Comparison of ENCODE assay signal across 12 cellular contexts in genomic region chr11:12177739-12178338, GRCh38.
A peak's percentile ranks its signal among the peaks of the same experiment; 100 is the strongest.
DNase-seq lines count a peak whose midpoint lies in the region; TF ChIP-seq lines count a peak whose summit lies in the region.
"Had no signal": no experiment of that assay in that cellular context is flagged by ENCODE, and none has a peak within 500 bp of the region (broad histone marks: within the 10 kb centered on the region; RNA-seq: fewer than 3 reads in every experiment).

No MANE protein-coding gene starts in this region.

- peaks cover 16 to 70% of the 10 kb centered on the region in 2 donors for H3K4me1 ChIP-seq in ascending aorta
- H3K4me1 ChIP-seq in vagina, result peaks cover 7% of the 10 kb centered on the region

- H3K9me3 Mint-ChIP-seq in HFFc6, result no peaks in the 10 kb centered on the region
- H3K9me3 Mint-ChIP-seq: CD4-positive, alpha-beta T cell had no signal

- H3K27me3 Mint-ChIP-seq in HFFc6 (ENCODE audit: insufficient read depth), result peaks cover 3% of the 10 kb centered on the region
- H3K27me3 Mint-ChIP-seq: CD4-positive, alpha-beta T cell had no signal

- peaks cover 3 to 11% of the 10 kb centered on the region in 2 donors for H3K36me3 ChIP-seq in ascending aorta
- H3K36me3 ChIP-seq in vagina, result no peaks in the 10 kb centered on the region

- no peaks in the 10 kb centered on the region for H3K9me3 ChIP-seq in AG04450 (ENCODE audit: control insufficient read depth, insufficient read depth, low read length)
- no peaks in the 10 kb centered on the region for H3K9me3 ChIP-seq in ascending aorta
- no peaks in the 10 kb centered on the region for H3K9me3 ChIP-seq in vagina

- H3K27ac ChIP-seq in AG04450 (ENCODE audit: low read depth, low read length) (peak overlapping the region; percentile 49), ascending aorta (peak overlapping the region; percentile 85 to 98), vagina (no peak overlapping the region)

- intact Hi-C loops in ascending aorta (cut with DNase I), result no loop called here
- intact Hi-C loops in vagina (cut with DNase I), result no loop called here

- POLR2A ChIA-PET in AG04450 (lab: Yijun Ruan, JAX), result no interaction called here

- H3K4me3 ChIP-seq in AG04450 (ENCODE audit: low read depth, low read length) (no peak overlapping the region), ascending aorta (no peak overlapping the region), vagina (no peak overlapping the region)

- peak overlapping the region; percentile 34 for H3K4me3 Mint-ChIP-seq in HFFc6
- H3K4me3 Mint-ChIP-seq: CD4-positive, alpha-beta T cell had no signal

- TF ChIP-seq POLR2A in vagina (IDR thresholded peaks at IDR 0.05), result no peak

- no peak for TF ChIP-seq CTCF in AG04450 (IDR thresholded peaks at IDR 0.05; ENCODE audit: low read depth, low read length)
- no peak for TF ChIP-seq CTCF in HFFc6 (IDR thresholded peaks at IDR 0.05)
- TF ChIP-seq CTCF in ascending aorta (IDR thresholded peaks at IDR 0.05), result no peak
- no peak for TF ChIP-seq CTCF in vagina (IDR thresholded peaks at IDR 0.05)

- peaks cover 49% of the 10 kb centered on the region for H3K36me3 Mint-ChIP-seq in HFFc6 (ENCODE audit: low read depth)

- H3K27me3 ChIP-seq in AG04450 (ENCODE audit: control insufficient read depth, insufficient read depth, low read length) (no peaks in the 10 kb centered on the region), ascending aorta (no peaks in the 10 kb centered on the region), vagina (no peaks in the 10 kb centered on the region)

- no peak for DNase-seq in AG04450 (ENCODE audit: low read depth, low spot score)
- DNase-seq in HFFc6, result peak; percentile 25
- no peak for DNase-seq in ascending aorta (ENCODE audit: low spot score in 2 of 2)
- peak; percentile 25 for DNase-seq in kidney tubule cell (ENCODE audit: low spot score)
- no peak for DNase-seq in HPDE6-E6E7 (ENCODE audit: extremely low spot score)
- no peak for DNase-seq in vagina (ENCODE audit: extremely low spot score in 2 of 2)
- DNase-seq in NCI-H524 treated with DMSO at 0.1 percent for 48 hours (lab: John Stamatoyannopoulos, UW), result no peak
- DNase-seq in NCI-H2107 treated with DMSO at 0.1 percent for 48 hours (lab: John Stamatoyannopoulos, UW; ENCODE audit: unreplicated experiment), result no peak
- DNase-seq: CD4-positive, alpha-beta T cell; dermis blood vessel endothelial cell; NCI-H2029 treated with DMSO at 0.1 percent for 48 hours had no signal

- CTCF ChIA-PET in AG04450 (lab: Charles Lee), result interaction anchor here (0.6 kb wide), 1 partner anchor 88 kb away, joined by 3 read pairs; no protein-coding TSS in a partner anchor

- H3K27ac Mint-ChIP-seq in HFFc6, result peak overlapping the region; percentile 97
- H3K27ac Mint-ChIP-seq: CD4-positive, alpha-beta T cell had no signal

- peaks cover 99% of the 10 kb centered on the region for H3K4me1 Mint-ChIP-seq in HFFc6 (ENCODE audit: low read depth)
- H3K4me1 Mint-ChIP-seq: IgD-negative memory B cell had no signal

Comparison
In these comparisons a context has a peak if more than half of its experiments do, and no peak if none do; other contexts are left out.
1. DNase-seq: peak in HFFc6 (single experiment) and kidney tubule cell (single experiment); none in AG04450 (single experiment), ascending aorta (0 of 2), HPDE6-E6E7 (single experiment), vagina (0 of 2), NCI-H524 treated with DMSO at 0.1 percent for 48 hours (single experiment) and NCI-H2107 treated with DMSO at 0.1 percent for 48 hours (single experiment).